ENCODE assay signal across 9 cellular contexts in genomic region chr12:120013659-120014380, GRCh38. TPM values are rescaled to one million over a fixed set of nuclear protein-coding genes. Genes with fewer than 3 reads are reported as not detected.
DNase-seq lines count a peak whose midpoint lies in the region; ATAC-seq and TF ChIP-seq lines count a peak whose summit lies in the region.
"Had no signal": no experiment of that assay in that cellular context is flagged by ENCODE, and none has a peak within 500 bp of the region (broad histone marks: within the 10 kb centered on the region; RNA-seq: fewer than 3 reads in every experiment).

No MANE protein-coding gene starts in this region.

- H3K4me3 ChIP-seq in H7 (ENCODE audit: insufficient read depth, low read depth, low read length), result no peak overlapping the region
- H3K4me3 ChIP-seq in prostate gland, result no peak overlapping the region

- H3K27me3 ChIP-seq in H7 (ENCODE audit: control insufficient read depth, insufficient read depth, low read length) (no peaks in the 10 kb centered on the region), prostate gland (replicated peaks; ENCODE audit: insufficient read depth) (no peaks in the 10 kb centered on the region)

- H3K9me3 Mint-ChIP-seq in T-cell, result no peaks in the 10 kb centered on the region
- H3K9me3 Mint-ChIP-seq: nephron had no signal

- DNase-seq in T-cell, result peak in 28 of 34 experiments; percentile 8 to 72 (median 43)
- peak; percentile 12 for DNase-seq in kidney glomerular epithelial cell (lab: John Stamatoyannopoulos, UW)
- DNase-seq in NCI-H69 (lab: John Stamatoyannopoulos, UW), result no peak
- no peak for DNase-seq in H7
- DNase-seq in prostate gland (ENCODE audit: low spot score), result no peak
- no peak for DNase-seq in NCI-H1436 (lab: John Stamatoyannopoulos, UW)

- no peak for TF ChIP-seq POLR2A in prostate gland (IDR thresholded peaks at IDR 0.05)

- no peaks in the 10 kb centered on the region for H3K4me1 ChIP-seq in prostate gland (replicated peaks)

- WGBS in prostate gland, result 77% methylated on average over 9 of the region's 9 CpGs

- intact Hi-C loops in prostate gland (cut with DNase I), result no loop called here

- CTCF ChIA-PET in T-cell (lab: Charles Lee), result interaction anchor here in 1 of 2 donors (0.9 to 1.4 kb wide), 3 partner anchors 25 to 74 kb away, joined by 3 to 6 read pairs (median 6); partner anchors contain the start of gene BICDL1

- H3K36me3 ChIP-seq in H7 (replicated peaks; ENCODE audit: control insufficient read depth, insufficient read depth, low read length) (no peaks in the 10 kb centered on the region), prostate gland (no peaks in the 10 kb centered on the region)

- H3K27ac ChIP-seq in prostate gland, result no peak overlapping the region

- H3K36me3 Mint-ChIP-seq in T-cell, result peaks cover 37% of the 10 kb centered on the region

- TF ChIP-seq CTCF in prostate gland (IDR thresholded peaks at IDR 0.05), result no peak

- peak; percentile 62 for ATAC-seq in GM18508 (IDR thresholded peaks at IDR 0.05; ENCODE audit: insufficient read depth, unreplicated experiment)
- peak; percentile 84 for ATAC-seq in HG02885 (IDR thresholded peaks at IDR 0.05; ENCODE audit: poor library complexity, unreplicated experiment)
- ATAC-seq in T-cell (replicated peaks in 1 of 4), result peak; percentile 70 to 93 (median 88)

- no peaks in the 10 kb centered on the region for H3K9me3 ChIP-seq in prostate gland

- POLR2A ChIA-PET in T-cell (lab: Charles Lee), result interaction anchor here (0.6 to 1.2 kb wide), 7 partner anchors 13 to 1788 kb away, joined by 3 to 22 read pairs (median 3); partner anchors contain the start of gene BICDL1 (in 1 of the 2)

- H3K27me3 Mint-ChIP-seq in T-cell, result no peaks in the 10 kb centered on the region

- H3K4me3 Mint-ChIP-seq in T-cell, result peak overlapping the region; percentile 56 to 65 (median 60)
- H3K4me3 Mint-ChIP-seq: nephron had no signal

- peak overlapping the region; percentile 90 to 93 for H3K27ac Mint-ChIP-seq in T-cell
- H3K27ac Mint-ChIP-seq: nephron had no signal

- peaks cover 73 to 87% (median 83%) of the 10 kb centered on the region in 3 donors for H3K4me1 Mint-ChIP-seq in T-cell
- H3K4me1 Mint-ChIP-seq: nephron had no signal

RNA-seq across cellular contexts. Expression of gene BICDL1, which starts 24.8 kb away (rescaled TPM):
- total RNA-seq in T-cell (100 to 1,000 TPM; 134 to 176 (median 158) TPM), prostate gland (10 to 100 TPM in 1 of 2 donors, 1 to 10 TPM in 1; 8.6 to 34.0 TPM)
- 12.3 and 15.7 TPM in 2 replicates for total RNA-seq in H7 (2014; rRNA removed; shearing (Covaris generic))

Comparison
In these comparisons a context has a peak if more than half of its experiments do, and no peak if none do; other contexts are left out.
1. DNase-seq: peak in T-cell (28 of 34) and kidney glomerular epithelial cell (single experiment); none in NCI-H69 (single experiment), H7 (single experiment), prostate gland (single experiment) and NCI-H1436 (single experiment).
2. Peak in every context shown above with its lines, with median percentiles within 50 percentile points of each other: ATAC-seq.